9 cellular contexts compared by ENCODE assay signal in the genomic region with DNA sequence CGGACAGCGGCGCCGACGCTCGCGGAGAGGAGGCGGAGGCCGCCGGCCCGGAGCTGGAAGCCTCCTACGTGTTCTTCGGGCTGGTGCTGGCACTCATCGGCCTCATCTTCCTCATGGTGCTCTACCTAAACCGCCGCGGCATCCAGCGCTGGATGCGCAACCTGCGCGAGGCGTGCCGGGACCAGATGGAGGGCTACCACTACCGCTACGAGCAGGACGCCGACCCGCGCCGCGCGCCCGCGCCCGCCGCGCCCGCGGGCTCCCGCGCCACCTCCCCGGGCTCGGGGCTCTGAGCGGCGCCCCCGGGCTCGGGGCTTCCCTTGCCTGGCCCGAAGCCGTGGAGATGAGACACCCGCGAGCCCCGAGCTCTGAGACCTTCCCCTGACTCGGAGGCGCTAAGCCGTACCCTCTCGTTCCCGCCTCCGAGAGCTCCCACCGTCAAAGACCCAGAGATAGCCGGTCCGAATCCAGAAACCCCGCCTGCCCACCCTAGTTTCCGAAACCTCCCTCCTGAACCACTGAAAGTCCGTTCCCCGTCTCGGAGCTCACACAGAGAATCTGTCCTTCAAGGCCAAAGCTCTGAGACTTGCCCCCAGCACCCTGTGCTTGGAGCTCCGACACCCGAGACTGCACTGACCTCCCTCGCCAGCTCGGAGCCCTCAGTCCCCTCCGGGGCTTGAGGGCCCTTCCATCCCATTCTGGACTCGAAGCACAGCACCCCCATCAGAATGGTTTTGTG. TPM values are rescaled to one million over a fixed set of nuclear protein-coding genes. Genes with fewer than 3 reads are reported as not detected.
A peak's percentile ranks its signal among the peaks of the same experiment; 100 is the strongest.
DNase-seq lines count a peak whose midpoint lies in the region; ATAC-seq and TF ChIP-seq lines count a peak whose summit lies in the region.
"Had no signal": no experiment of that assay in that cellular context is flagged by ENCODE, and none has a peak within 500 bp of the region (broad histone marks: within the 10 kb centered on the region; RNA-seq: fewer than 3 reads in every experiment).

No MANE protein-coding gene starts in this region.

- POLR2A ChIA-PET in activated B cell treated with CpG ODN at 0.5 μM for 24 hours (lab: Charles Lee), result no interaction called here

- ATAC-seq in activated CD8-positive, alpha-beta memory T cell treated with anti-CD3 and anti-CD28 coated beads, Interleukin-2, amount 10 ng/mL, durations not matched to agents 7 days and 5 days, result peak; percentile 45
- ATAC-seq in activated B cell treated with CpG ODN at 0.5 μM for 24 hours (ENCODE audit: low read depth) (peak; percentile 29), left lobe of liver (no peak)

- no peaks in the 10 kb centered on the region for H3K36me3 Mint-ChIP-seq in activated CD8-positive, alpha-beta memory T cell treated with anti-CD3 and anti-CD28 coated beads, Interleukin-2, amount 10 ng/mL, durations not matched to agents 7 days and 5 days
- H3K36me3 Mint-ChIP-seq in activated B cell treated with CpG ODN at 0.5 μM for 24 hours (ENCODE audit: low read depth), result no peaks in the 10 kb centered on the region
- no peaks in the 10 kb centered on the region for H3K36me3 Mint-ChIP-seq in immature natural killer cell

- H3K27me3 Mint-ChIP-seq in activated CD8-positive, alpha-beta memory T cell treated with anti-CD3 and anti-CD28 coated beads, Interleukin-2, amount 10 ng/mL, durations not matched to agents 7 days and 5 days, result peaks cover 67% of the 10 kb centered on the region
- peaks cover 44% of the 10 kb centered on the region for H3K27me3 Mint-ChIP-seq in activated B cell treated with CpG ODN at 0.5 μM for 24 hours
- H3K27me3 Mint-ChIP-seq in immature natural killer cell (ENCODE audit: low read depth in 3 of 3), result peaks cover 7 to 21% (median 17%) of the 10 kb centered on the region in 3 donors

- H3K9me3 ChIP-seq in testis, result no peaks in the 10 kb centered on the region

- intact Hi-C loops in activated B cell treated with CpG ODN at 0.5 μM for 24 hours (cut with micrococcal nuclease), result loop anchor here (1.0 kb wide), 2 partner anchors 98 to 102 kb away; no protein-coding TSS in a partner anchor
- intact Hi-C loops in testis (cut with DNase I; ENCODE audit: low total_unique reads), result loop anchor here (5.0 to 10.0 kb wide), 3 partner anchors 100 to 297 kb away; a partner anchor contains a TSS

- no peaks in the 10 kb centered on the region for H3K9me3 Mint-ChIP-seq in activated CD8-positive, alpha-beta memory T cell treated with anti-CD3 and anti-CD28 coated beads, Interleukin-2, amount 10 ng/mL, durations not matched to agents 7 days and 5 days (ENCODE audit: low read depth)
- H3K9me3 Mint-ChIP-seq in activated B cell treated with CpG ODN at 0.5 μM for 24 hours (no peaks in the 10 kb centered on the region), immature natural killer cell (no peaks in the 10 kb centered on the region)

- no peak overlapping the region for H3K27ac Mint-ChIP-seq in activated CD8-positive, alpha-beta memory T cell treated with anti-CD3 and anti-CD28 coated beads, Interleukin-2, amount 10 ng/mL, durations not matched to agents 7 days and 5 days
- no peak overlapping the region for H3K27ac Mint-ChIP-seq in activated B cell treated with CpG ODN at 0.5 μM for 24 hours
- H3K27ac Mint-ChIP-seq in immature natural killer cell, result peak overlapping the region in 1 of 6 donors; percentile 40

- peak; percentile 38 for DNase-seq in activated CD8-positive, alpha-beta memory T cell treated with anti-CD3 and anti-CD28 coated beads, Interleukin-2, amount 10 ng/mL, durations not matched to agents 7 days and 5 days
- DNase-seq in activated CD8-positive, alpha-beta memory T cell treated with anti-CD3 and anti-CD28 coated beads, Interleukin-2, amount 50 U/mL, for 48 hours, result no peak
- DNase-seq in activated B cell treated with CpG ODN at 0.5 μM for 24 hours (no peak), immature natural killer cell (no peak), testis (no peak), left lobe of liver (ENCODE audit: low spot score) (no peak)
- DNase-seq in stimulated activated CD4-positive, alpha-beta T cell treated with anti-CD3 and anti-CD28 coated beads, Interleukin-12 subunit alpha, Interleukin-12 subunit beta, amount 100 ng/mL, for 4 hours, result no peak
- no peak for DNase-seq in NK-92 treated with Interleukin-12 subunit alpha and Interleukin-12 subunit beta, amount 100 ng/mL, for 24 hours (lab: John Stamatoyannopoulos, UW)

- peak overlapping the region; percentile 47 to 57 for H3K4me3 ChIP-seq in testis

- peak overlapping the region in 1 of 2 donors; percentile 79 for H3K27ac ChIP-seq in testis

- 5 to 11% methylated on average over 12 to 47 of the region's 72 CpGs for WGBS in testis, 2 donors

- CTCF ChIA-PET in activated CD8-positive, alpha-beta memory T cell treated with anti-CD3 and anti-CD28 coated beads, Interleukin-2, amount 10 ng/mL, durations not matched to agents 7 days and 5 days (lab: Charles Lee), result interaction anchor here (0.8 to 17.1 kb wide), 33 partner anchors 9 to 376 kb away, joined by 3 to 572 read pairs (median 5); a partner anchor contains a TSS
- CTCF ChIA-PET in activated B cell treated with CpG ODN at 0.5 μM for 24 hours (lab: Charles Lee), result interaction anchor here (1.0 to 3.3 kb wide), 8 partner anchors 9 to 312 kb away, joined by 3 to 29 read pairs (median 4); no protein-coding TSS in a partner anchor

- no peaks in the 10 kb centered on the region for H3K4me1 ChIP-seq in testis

- TF ChIP-seq CTCF in activated B cell treated with CpG ODN at 0.5 μM for 24 hours (IDR thresholded peaks at IDR 0.05), result no peak
- TF ChIP-seq CTCF in testis (IDR thresholded peaks at IDR 0.05), result no peak

- peaks cover 9% of the 10 kb centered on the region for H3K4me1 Mint-ChIP-seq in activated CD8-positive, alpha-beta memory T cell treated with anti-CD3 and anti-CD28 coated beads, Interleukin-2, amount 10 ng/mL, durations not matched to agents 7 days and 5 days
- H3K4me1 Mint-ChIP-seq in activated B cell treated with CpG ODN at 0.5 μM for 24 hours, result peaks cover 10% of the 10 kb centered on the region
- H3K4me1 Mint-ChIP-seq in immature natural killer cell, result peaks cover 6 to 12% of the 10 kb centered on the region in 2 donors

- no peak for TF ChIP-seq POLR2A in testis (IDR thresholded peaks at IDR 0.05)

- H3K27me3 ChIP-seq in testis, result no peaks in the 10 kb centered on the region

- peak overlapping the region; percentile 63 for H3K4me3 Mint-ChIP-seq in activated CD8-positive, alpha-beta memory T cell treated with anti-CD3 and anti-CD28 coated beads, Interleukin-2, amount 10 ng/mL, durations not matched to agents 7 days and 5 days
- H3K4me3 Mint-ChIP-seq in activated B cell treated with CpG ODN at 0.5 μM for 24 hours (peak overlapping the region; percentile 73), immature natural killer cell (peak overlapping the region; percentile 78 to 82 (median 82))

- H3K36me3 ChIP-seq in testis (ENCODE audit: low read depth, missing control alignments), result no peaks in the 10 kb centered on the region

RNA-seq across cellular contexts. Expression of a gene that starts 1.5 kb away (rescaled TPM):
- total RNA-seq in activated CD8-positive, alpha-beta memory T cell treated with anti-CD3 and anti-CD28 coated beads, Interleukin-2, amount 10 ng/mL, durations not matched to agents 7 days and 5 days, result under 1 TPM; 0.07 to 0.15 TPM
- total RNA-seq in activated B cell treated with CpG ODN at 0.5 μM for 24 hours (not detected in 2 replicates), testis (10 to 100 TPM in 1 of 2 donors, 1 to 10 TPM in 1; 8.1 to 15.4 TPM), left lobe of liver (not detected)
- polyA plus RNA-seq in immature natural killer cell (under 1 TPM in 1 of 3 donors, not detected in 2; 0.13 TPM), testis (ENCODE audit: insufficient read depth, low read depth, low replicate concordance) (10.0 TPM)
- total RNA-seq: Daoy had no signal
